In genomic region chr3:71760140-71760539, GRCh38 we compare ENCODE assay signal across 7 cellular contexts. TPM values are rescaled to one million over a fixed set of nuclear protein-coding genes. Genes with fewer than 3 reads are reported as not detected.
"Had no signal": no experiment of that assay in that cellular context is flagged by ENCODE, and none has a peak within 500 bp of the region (broad histone marks: within the 10 kb centered on the region; RNA-seq: fewer than 3 reads in every experiment).

No MANE protein-coding gene starts in this region.

- ATAC-seq: GM23338, HepG2 had no signal

- H3K27ac Mint-ChIP-seq: GM23338, H9, IgD-negative memory B cell had no signal

- H3K4me3 ChIP-seq: GM23338 had no signal

- H3K9me3 Mint-ChIP-seq: H9 had no signal

- H3K4me3 Mint-ChIP-seq: GM23338, H9 had no signal

- H3K27ac ChIP-seq: HL-60 had no signal

- DNase-seq: H9, HCEC 1CT, KBM-7 had no signal

RNA-seq across cellular contexts. Expression of gene GPR27, which starts 6.5 kb away (rescaled TPM):
- polyA plus RNA-seq: HepG2 had no signal

RNA-seq across cellular contexts. Expression of gene PROK2, which starts 24.8 kb away (rescaled TPM):
- polyA plus RNA-seq: HepG2, IgD-negative memory B cell had no signal
